ENCODE assay signal across 32 cellular contexts in the genomic region with DNA sequence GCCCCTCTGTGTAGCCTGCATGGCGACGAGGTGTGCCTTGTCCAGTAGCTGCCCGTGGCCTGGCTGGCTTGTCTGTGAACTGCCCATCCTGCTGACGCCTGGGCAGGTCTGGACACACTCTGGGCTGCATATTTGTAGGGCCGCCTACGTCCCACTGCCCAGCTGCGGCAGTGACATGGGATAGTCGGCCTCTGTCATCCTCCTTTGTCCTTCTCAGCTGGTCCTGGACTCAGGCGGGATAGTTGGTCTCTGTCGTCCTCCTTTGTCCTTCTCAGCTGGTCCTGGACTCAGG. TPM values are rescaled to one million over a fixed set of nuclear protein-coding genes. Genes with fewer than 3 reads are reported as not detected.
"Had no signal": no experiment of that assay in that cellular context is flagged by ENCODE, and none has a peak within 500 bp of the region (broad histone marks: within the 10 kb centered on the region; RNA-seq: fewer than 3 reads in every experiment).

No MANE protein-coding gene starts in this region.

- H3K4me3 ChIP-seq: adrenal gland, Peyer's patch, SJSA1 had no signal

- H3K27me3 ChIP-seq: adrenal gland, Peyer's patch had no signal

- H3K4me2 ChIP-seq: SK-N-SH had no signal

- ATAC-seq: activated CD4-positive, alpha-beta T cell treated with anti-CD3 and anti-CD28 coated beads for 36 hours; activated CD4-positive, CD25-positive, alpha-beta regulatory T cell treated with anti-CD3 and anti-CD28 coated beads, Interleukin-2, amount 50 U/mL, for 24 hours; activated CD8-positive, alpha-beta T cell treated with anti-CD3 and anti-CD28 coated beads, Interleukin-2, amount 10 ng/mL, durations not matched to agents 7 days and 5 days; activated naive CD4-positive, alpha-beta T cell treated with anti-CD3 and anti-CD28 coated beads, Interleukin-2, amount 50 U/mL, for 72 hours; activated T-cell treated with anti-CD3 and anti-CD28 coated beads, Interleukin-2, amount 50 U/mL, for 4 hours; PC-3 had no signal

- H3K27ac ChIP-seq: adrenal gland, Peyer's patch, SJSA1 had no signal

- H3K9me3 ChIP-seq: adrenal gland, Peyer's patch, SJSA1, SK-N-SH had no signal

- H3K9ac ChIP-seq: SK-N-SH had no signal

- FAIRE-seq: TTC549 had no signal

- H3K4me1 ChIP-seq: Peyer's patch had no signal

- DNase-seq: activated CD4-positive, alpha-beta T cell treated with anti-CD3 and anti-CD28 coated beads for 36 hours; activated CD4-positive, alpha-beta T cell treated with anti-CD3 and anti-CD28 coated beads, Interleukin-2, amount 10 ng/mL, durations not matched to agents 7 days and 5 days; activated CD4-positive, alpha-beta T cell treated with anti-CD3 and anti-CD28 coated beads, Interleukin-2, amount 50 U/mL, for 48 hours; activated CD8-positive, alpha-beta T cell treated with anti-CD3 and anti-CD28 coated beads, Interleukin-2, amount 10 ng/mL, durations not matched to agents 7 days and 5 days; activated gamma-delta T cell treated with Interleukin-2 at 50 U/mL for 16 hours; activated naive CD4-positive, alpha-beta T cell treated with anti-CD3 and anti-CD28 coated beads for 36 hours; activated T-cell treated with anti-CD3 and anti-CD28 coated beads for 4 hours; activated T-cell treated with anti-CD3 and anti-CD28 coated beads, Interleukin-2, amount 50 U/mL, for 4 hours; adrenal gland; central memory CD4-positive, alpha-beta T cell; Kasumi-1; MM.1S; NCI-H1092 treated with DMSO at 0.1 percent for 48 hours; NCI-H1417; NCI-H146; NCI-H187; NCI-H2029 treated with DMSO at 0.1 percent for 48 hours; NCI-H2107; NCI-H2171; NCI-H510A; NCI-H526; NCI-H748 treated with DMSO at 0.1 percent for 48 hours; NK-92 treated with Interleukin-12 subunit alpha and Interleukin-12 subunit beta, amount 100 ng/mL, for 24 hours; PC-3; Peyer's patch; SHP77 treated with DMSO at 0.1 percent for 48 hours; SK-N-SH had no signal

- H3K36me3 ChIP-seq: adrenal gland, Peyer's patch, SJSA1 had no signal

RNA-seq across cellular contexts. Expression of a gene that starts 14.5 kb away (rescaled TPM):
- total RNA-seq: activated CD4-positive, alpha-beta T cell treated with anti-CD3 and anti-CD28 coated beads for 36 hours; activated CD4-positive, alpha-beta T cell treated with anti-CD3 and anti-CD28 coated beads, Interleukin-2, amount 10 ng/mL, durations not matched to agents 7 days and 5 days; activated CD8-positive, alpha-beta T cell treated with anti-CD3 and anti-CD28 coated beads, Interleukin-2, amount 10 ng/mL, durations not matched to agents 7 days and 5 days; activated naive CD4-positive, alpha-beta T cell treated with anti-CD3 and anti-CD28 coated beads for 36 hours; activated T-cell treated with anti-CD3 and anti-CD28 coated beads, Interleukin-2, amount 50 U/mL, for 4 hours; activated T-helper 1 cell treated with anti-CD3 and anti-CD28 coated beads, Interleukin-12 subunit alpha, Interleukin-12 subunit beta, Interleukin-2, Interleukin-4 antibody, amounts not matched to agents 30 ng/mL and 10 ng/mL and 1 ng/mL, durations not matched to agents 14 hours and 24 hours and 36 hours; SJSA1 had no signal
